In the genomic region with DNA sequence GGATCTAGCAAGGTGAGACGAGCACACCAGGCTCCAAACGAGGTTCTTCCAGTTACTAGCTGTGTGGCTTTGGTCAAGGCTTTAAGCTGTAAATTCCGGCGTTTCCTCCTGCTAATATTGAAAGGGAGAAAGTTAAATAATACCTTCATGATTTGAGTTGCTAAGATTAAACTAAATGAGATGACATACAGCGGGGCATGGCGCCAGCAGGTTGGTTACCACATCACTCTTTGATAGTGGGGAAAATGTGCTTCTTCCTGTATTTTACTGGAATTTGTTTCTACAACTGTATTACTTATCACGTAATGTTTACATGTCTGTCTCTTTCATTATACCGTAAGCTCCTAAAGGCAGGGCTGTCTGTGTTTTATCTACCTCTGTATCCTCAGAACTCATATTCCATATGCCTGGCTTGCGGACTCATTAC, we compare ENCODE assay signal across 8 cellular contexts. TPM values are rescaled to one million over a fixed set of nuclear protein-coding genes. Genes with fewer than 3 reads are reported as not detected.
DNase-seq lines count a peak whose midpoint lies in the region; ATAC-seq and TF ChIP-seq lines count a peak whose summit lies in the region.

No MANE protein-coding gene starts in this region.

- H3K27me3 Mint-ChIP-seq in T-helper 2 cell treated with Interferon-gamma antibody and Interleukin-4, amounts not matched to agents 5 μg/mL and 100 μg/mL, for 36 hours (ENCODE audit: low read depth) = no peaks in the 10 kb centered on the region

- peaks cover 29% of the 10 kb centered on the region for H3K36me3 Mint-ChIP-seq in T-helper 2 cell treated with Interferon-gamma antibody and Interleukin-4, amounts not matched to agents 5 μg/mL and 100 μg/mL, for 36 hours (ENCODE audit: low read depth)

- WGBS in gastroesophageal sphincter (ENCODE audit: low coverage in 1 of 2), 2 donors = 2 to 3% methylated on average over 9 of the region's 9 CpGs

- H3K36me3 ChIP-seq in WERI-Rb-1 = peaks cover 40% of the 10 kb centered on the region
- H3K36me3 ChIP-seq in gastroesophageal sphincter = peaks cover 0 to 14% of the 10 kb centered on the region in 2 donors

- H3K4me1 Mint-ChIP-seq in T-helper 2 cell treated with Interferon-gamma antibody and Interleukin-4, amounts not matched to agents 5 μg/mL and 100 μg/mL, for 36 hours (ENCODE audit: low read depth) = peaks cover 54% of the 10 kb centered on the region

- H3K4me3 ChIP-seq in WERI-Rb-1 (ENCODE audit: low read depth, low read length) (peak overlapping the region; percentile 94), gastroesophageal sphincter (peak overlapping the region; percentile 88 to 96)

- TF ChIP-seq CTCF in WERI-Rb-1 (IDR thresholded peaks at IDR 0.05; ENCODE audit: low read depth, low read length) (no peak), gastroesophageal sphincter (IDR thresholded peaks at IDR 0.05) (no peak)

- no peak for TF ChIP-seq POLR2A in gastroesophageal sphincter (IDR thresholded peaks at IDR 0.05)

- no peak for ATAC-seq in gastroesophageal sphincter
- ATAC-seq in HG02970 (IDR thresholded peaks at IDR 0.05; ENCODE audit: low FRiP score, unreplicated experiment) = no peak

- DNase-seq in T-helper 2 cell treated with Interferon-gamma antibody and Interleukin-4, amounts not matched to agents 5 μg/mL and 100 μg/mL, for 36 hours (ENCODE audit: low spot score) = no peak
- DNase-seq in T-helper 2 cell = no peak
- no peak for DNase-seq in WERI-Rb-1
- peak; percentile 13 for DNase-seq in renal cortical epithelial cell (ENCODE audit: low read depth)
- no peak for DNase-seq in NCI-H187 treated with DMSO at 0.1 percent for 48 hours (lab: John Stamatoyannopoulos, UW)
- DNase-seq in posterior vena cava (ENCODE audit: low spot score) = no peak

- H3K27ac ChIP-seq in WERI-Rb-1 = peak overlapping the region; percentile 99
- H3K27ac ChIP-seq in gastroesophageal sphincter = peak overlapping the region; percentile 85 to 93 (median 90)

- peak overlapping the region; percentile 98 for H3K27ac Mint-ChIP-seq in T-helper 2 cell treated with Interferon-gamma antibody and Interleukin-4, amounts not matched to agents 5 μg/mL and 100 μg/mL, for 36 hours

- intact Hi-C loops in posterior vena cava (cut with DNase I) = no loop called here

- peak overlapping the region; percentile 94 for H3K4me3 Mint-ChIP-seq in T-helper 2 cell treated with Interferon-gamma antibody and Interleukin-4, amounts not matched to agents 5 μg/mL and 100 μg/mL, for 36 hours

- no peaks in the 10 kb centered on the region for H3K9me3 Mint-ChIP-seq in T-helper 2 cell treated with Interferon-gamma antibody and Interleukin-4, amounts not matched to agents 5 μg/mL and 100 μg/mL, for 36 hours

- H3K27me3 ChIP-seq in WERI-Rb-1 (ENCODE audit: insufficient read depth, low read depth, severe bottlenecking) = no peaks in the 10 kb centered on the region
- H3K27me3 ChIP-seq in gastroesophageal sphincter = no peaks in the 10 kb centered on the region

- peaks cover 3 to 19% (median 4%) of the 10 kb centered on the region in 3 donors for H3K4me1 ChIP-seq in gastroesophageal sphincter

- no peak for TF ChIP-seq EP300 in gastroesophageal sphincter (IDR thresholded peaks at IDR 0.05)

- H3K9me3 ChIP-seq in WERI-Rb-1 (ENCODE audit: severe bottlenecking) (no peaks in the 10 kb centered on the region), gastroesophageal sphincter (no peaks in the 10 kb centered on the region)

RNA-seq across cellular contexts. Expression of a gene that starts 0.6 kb away (rescaled TPM):
- total RNA-seq in gastroesophageal sphincter = 10 to 100 TPM; 13.5 to 28.5 (median 24.0) TPM
- 29.6 and 50.5 TPM in 2 replicates for total RNA-seq in renal cortical epithelial cell
- 10 to 100 TPM; 18.3 to 20.3 TPM for total RNA-seq in posterior vena cava

RNA-seq across cellular contexts. Expression of a gene that starts 11.7 kb away (rescaled TPM):
- total RNA-seq in gastroesophageal sphincter (10 to 100 TPM; 62.1 to 73.8 (median 69.8) TPM), renal cortical epithelial cell (41.5 and 48.2 TPM in 2 replicates), posterior vena cava (10 to 100 TPM; 56.5 to 59.9 TPM)

RNA-seq across cellular contexts. Expression of a gene that starts 34.8 kb away (rescaled TPM):
- 1 to 10 TPM in 2 of 4 donors, under 1 TPM in 2; 0.42 to 2.3 (median 1.5) TPM for total RNA-seq in gastroesophageal sphincter
- 0.15 and 0.17 TPM in 2 replicates for total RNA-seq in renal cortical epithelial cell
- total RNA-seq in posterior vena cava = 1 to 10 TPM; 5.2 to 5.4 TPM
